Comparison of ENCODE assay signal across 1 cellular context in the genomic region with DNA sequence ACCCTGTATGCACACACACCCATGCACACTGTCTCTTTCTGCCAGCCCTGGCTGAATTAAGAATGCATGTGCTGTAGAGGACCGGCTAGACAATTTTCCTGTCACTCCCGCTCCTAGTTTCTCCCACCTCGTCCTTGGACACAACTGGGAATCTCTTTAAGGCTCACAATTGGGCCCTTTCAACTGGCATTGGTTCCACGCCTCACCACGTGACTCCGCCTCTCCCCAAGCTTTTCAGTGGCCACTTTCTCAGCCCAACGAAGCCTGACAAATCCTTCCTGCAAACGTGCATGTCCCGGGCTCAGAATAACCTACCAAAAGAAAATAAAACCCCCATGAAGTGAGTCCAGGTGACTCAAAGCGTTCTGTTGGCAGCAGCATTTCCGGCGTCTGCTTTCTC.
TF ChIP-seq lines count a peak whose summit lies in the region.

No MANE protein-coding gene starts in this region.

TF ChIP-seq in GM23338, 12 proteins besides CTCF, POLR2A, EP300 and RAD21 (continued from another document):
- TF ChIP-seq, protein P1, sequence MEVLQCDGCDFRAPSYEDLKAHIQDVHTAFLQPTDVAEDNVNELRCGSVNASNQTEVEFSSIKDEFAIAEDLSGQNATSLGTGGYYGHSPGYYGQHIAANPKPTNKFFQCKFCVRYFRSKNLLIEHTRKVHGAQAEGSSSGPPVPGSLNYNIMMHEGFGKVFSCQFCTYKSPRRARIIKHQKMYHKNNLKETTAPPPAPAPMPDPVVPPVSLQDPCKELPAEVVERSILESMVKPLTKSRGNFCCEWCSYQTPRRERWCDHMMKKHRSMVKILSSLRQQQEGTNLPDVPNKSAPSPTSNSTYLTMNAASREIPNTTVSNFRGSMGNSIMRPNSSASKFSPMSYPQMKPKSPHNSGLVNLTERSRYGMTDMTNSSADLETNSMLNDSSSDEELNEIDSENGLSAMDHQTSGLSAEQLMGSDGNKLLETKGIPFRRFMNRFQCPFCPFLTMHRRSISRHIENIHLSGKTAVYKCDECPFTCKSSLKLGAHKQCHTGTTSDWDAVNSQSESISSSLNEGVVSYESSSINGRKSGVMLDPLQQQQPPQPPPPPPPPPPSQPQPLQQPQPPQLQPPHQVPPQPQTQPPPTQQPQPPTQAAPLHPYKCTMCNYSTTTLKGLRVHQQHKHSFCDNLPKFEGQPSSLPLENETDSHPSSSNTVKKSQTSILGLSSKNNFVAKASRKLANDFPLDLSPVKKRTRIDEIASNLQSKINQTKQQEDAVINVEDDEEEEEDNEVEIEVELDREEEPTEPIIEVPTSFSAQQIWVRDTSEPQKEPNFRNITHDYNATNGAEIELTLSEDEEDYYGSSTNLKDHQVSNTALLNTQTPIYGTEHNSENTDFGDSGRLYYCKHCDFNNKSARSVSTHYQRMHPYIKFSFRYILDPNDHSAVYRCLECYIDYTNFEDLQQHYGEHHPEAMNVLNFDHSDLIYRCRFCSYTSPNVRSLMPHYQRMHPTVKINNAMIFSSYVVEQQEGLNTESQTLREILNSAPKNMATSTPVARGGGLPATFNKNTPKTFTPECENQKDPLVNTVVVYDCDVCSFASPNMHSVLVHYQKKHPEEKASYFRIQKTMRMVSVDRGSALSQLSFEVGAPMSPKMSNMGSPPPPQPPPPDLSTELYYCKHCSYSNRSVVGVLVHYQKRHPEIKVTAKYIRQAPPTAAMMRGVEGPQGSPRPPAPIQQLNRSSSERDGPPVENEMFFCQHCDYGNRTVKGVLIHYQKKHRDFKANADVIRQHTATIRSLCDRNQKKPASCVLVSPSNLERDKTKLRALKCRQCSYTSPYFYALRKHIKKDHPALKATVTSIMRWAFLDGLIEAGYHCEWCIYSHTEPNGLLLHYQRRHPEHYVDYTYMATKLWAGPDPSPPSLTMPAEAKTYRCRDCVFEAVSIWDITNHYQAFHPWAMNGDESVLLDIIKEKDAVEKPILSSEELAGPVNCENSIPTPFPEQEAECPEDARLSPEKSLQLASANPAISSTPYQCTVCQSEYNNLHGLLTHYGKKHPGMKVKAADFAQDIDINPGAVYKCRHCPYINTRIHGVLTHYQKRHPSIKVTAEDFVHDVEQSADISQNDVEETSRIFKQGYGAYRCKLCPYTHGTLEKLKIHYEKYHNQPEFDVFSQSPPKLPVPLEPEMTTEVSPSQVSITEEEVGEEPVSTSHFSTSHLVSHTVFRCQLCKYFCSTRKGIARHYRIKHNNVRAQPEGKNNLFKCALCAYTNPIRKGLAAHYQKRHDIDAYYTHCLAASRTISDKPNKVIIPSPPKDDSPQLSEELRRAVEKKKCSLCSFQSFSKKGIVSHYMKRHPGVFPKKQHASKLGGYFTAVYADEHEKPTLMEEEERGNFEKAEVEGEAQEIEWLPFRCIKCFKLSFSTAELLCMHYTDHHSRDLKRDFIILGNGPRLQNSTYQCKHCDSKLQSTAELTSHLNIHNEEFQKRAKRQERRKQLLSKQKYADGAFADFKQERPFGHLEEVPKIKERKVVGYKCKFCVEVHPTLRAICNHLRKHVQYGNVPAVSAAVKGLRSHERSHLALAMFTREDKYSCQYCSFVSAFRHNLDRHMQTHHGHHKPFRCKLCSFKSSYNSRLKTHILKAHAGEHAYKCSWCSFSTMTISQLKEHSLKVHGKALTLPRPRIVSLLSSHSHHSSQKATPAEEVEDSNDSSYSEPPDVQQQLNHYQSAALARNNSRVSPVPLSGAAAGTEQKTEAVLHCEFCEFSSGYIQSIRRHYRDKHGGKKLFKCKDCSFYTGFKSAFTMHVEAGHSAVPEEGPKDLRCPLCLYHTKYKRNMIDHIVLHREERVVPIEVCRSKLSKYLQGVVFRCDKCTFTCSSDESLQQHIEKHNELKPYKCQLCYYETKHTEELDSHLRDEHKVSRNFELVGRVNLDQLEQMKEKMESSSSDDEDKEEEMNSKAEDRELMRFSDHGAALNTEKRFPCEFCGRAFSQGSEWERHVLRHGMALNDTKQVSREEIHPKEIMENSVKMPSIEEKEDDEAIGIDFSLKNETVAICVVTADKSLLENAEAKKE (CRISPR knock-in tag; IDR thresholded peaks at IDR 0.05), result no peak
- TF ChIP-seq ZNF331 (CRISPR knock-in tag; IDR thresholded peaks at IDR 0.05; ENCODE audit: low read depth) (no peak), POLR2AphosphoS5 (IDR thresholded peaks at IDR 0.05; ENCODE audit: low read depth) (no peak), NANOG (IDR thresholded peaks at IDR 0.05; ENCODE audit: borderline replicate concordance) (no peak), EZH2 (IDR thresholded peaks at IDR 0.05; ENCODE audit: low read depth, unreplicated experiment) (no peak), CREB1 (CRISPR knock-in tag; IDR thresholded peaks at IDR 0.05; ENCODE audit: low read depth) (no peak)
- TF ChIP-seq, protein P2, sequence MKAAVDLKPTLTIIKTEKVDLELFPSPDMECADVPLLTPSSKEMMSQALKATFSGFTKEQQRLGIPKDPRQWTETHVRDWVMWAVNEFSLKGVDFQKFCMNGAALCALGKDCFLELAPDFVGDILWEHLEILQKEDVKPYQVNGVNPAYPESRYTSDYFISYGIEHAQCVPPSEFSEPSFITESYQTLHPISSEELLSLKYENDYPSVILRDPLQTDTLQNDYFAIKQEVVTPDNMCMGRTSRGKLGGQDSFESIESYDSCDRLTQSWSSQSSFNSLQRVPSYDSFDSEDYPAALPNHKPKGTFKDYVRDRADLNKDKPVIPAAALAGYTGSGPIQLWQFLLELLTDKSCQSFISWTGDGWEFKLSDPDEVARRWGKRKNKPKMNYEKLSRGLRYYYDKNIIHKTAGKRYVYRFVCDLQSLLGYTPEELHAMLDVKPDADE (IDR thresholded peaks at IDR 0.05), result no peak
- TF ChIP-seq, protein P3, sequence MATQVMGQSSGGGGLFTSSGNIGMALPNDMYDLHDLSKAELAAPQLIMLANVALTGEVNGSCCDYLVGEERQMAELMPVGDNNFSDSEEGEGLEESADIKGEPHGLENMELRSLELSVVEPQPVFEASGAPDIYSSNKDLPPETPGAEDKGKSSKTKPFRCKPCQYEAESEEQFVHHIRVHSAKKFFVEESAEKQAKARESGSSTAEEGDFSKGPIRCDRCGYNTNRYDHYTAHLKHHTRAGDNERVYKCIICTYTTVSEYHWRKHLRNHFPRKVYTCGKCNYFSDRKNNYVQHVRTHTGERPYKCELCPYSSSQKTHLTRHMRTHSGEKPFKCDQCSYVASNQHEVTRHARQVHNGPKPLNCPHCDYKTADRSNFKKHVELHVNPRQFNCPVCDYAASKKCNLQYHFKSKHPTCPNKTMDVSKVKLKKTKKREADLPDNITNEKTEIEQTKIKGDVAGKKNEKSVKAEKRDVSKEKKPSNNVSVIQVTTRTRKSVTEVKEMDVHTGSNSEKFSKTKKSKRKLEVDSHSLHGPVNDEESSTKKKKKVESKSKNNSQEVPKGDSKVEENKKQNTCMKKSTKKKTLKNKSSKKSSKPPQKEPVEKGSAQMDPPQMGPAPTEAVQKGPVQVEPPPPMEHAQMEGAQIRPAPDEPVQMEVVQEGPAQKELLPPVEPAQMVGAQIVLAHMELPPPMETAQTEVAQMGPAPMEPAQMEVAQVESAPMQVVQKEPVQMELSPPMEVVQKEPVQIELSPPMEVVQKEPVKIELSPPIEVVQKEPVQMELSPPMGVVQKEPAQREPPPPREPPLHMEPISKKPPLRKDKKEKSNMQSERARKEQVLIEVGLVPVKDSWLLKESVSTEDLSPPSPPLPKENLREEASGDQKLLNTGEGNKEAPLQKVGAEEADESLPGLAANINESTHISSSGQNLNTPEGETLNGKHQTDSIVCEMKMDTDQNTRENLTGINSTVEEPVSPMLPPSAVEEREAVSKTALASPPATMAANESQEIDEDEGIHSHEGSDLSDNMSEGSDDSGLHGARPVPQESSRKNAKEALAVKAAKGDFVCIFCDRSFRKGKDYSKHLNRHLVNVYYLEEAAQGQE (IDR thresholded peaks at IDR 0.05; ENCODE audit: unreplicated experiment), result no peak
